Comparison of ENCODE assay signal across 9 cellular contexts in the genomic region with DNA sequence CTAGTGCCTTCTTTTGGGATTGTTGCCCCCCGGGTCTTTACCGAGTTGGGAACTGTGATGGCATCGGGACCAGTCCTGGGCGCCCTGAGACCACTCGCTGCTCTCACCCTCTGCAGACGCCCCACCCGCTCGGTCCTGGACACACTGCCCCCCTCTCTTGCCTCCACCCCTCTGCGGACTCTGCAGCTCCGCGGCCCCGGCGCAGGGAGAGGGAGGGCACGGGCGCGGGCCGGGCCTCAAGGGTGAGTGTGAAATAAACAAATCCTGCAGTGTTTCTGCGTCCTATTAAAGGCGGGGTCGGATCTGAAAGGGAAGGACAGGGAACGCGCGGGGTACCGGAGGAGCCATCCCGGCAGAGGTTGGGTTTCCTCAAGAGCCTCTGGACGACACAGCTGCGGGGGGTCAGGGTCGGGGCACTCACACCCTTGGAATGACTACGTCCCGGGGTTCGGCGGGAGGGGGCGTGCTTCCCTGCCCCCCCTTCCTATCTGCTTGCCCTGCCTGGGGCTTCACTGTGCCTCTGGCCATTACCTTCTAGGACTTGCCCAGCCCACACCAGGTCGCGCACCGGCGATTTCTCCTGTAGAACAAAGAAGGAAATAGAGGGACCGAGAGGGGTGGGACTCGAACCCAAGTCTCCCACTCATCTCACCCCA. TPM values are rescaled to one million over a fixed set of nuclear protein-coding genes. Genes with fewer than 3 reads are reported as not detected.
DNase-seq lines count a peak whose midpoint lies in the region; ATAC-seq and TF ChIP-seq lines count a peak whose summit lies in the region.
"Had no signal": no experiment of that assay in that cellular context is flagged by ENCODE, and none has a peak within 500 bp of the region (broad histone marks: within the 10 kb centered on the region; RNA-seq: fewer than 3 reads in every experiment).

No MANE protein-coding gene starts in this region.

- DNase-seq in GM12864 (ENCODE audit: low read depth) (no peak), SK-N-DZ (ENCODE audit: low spot score) (peak; percentile 10), glutamatergic neuron (no peak), retinal pigment epithelial cell (ENCODE audit: low read depth) (no peak), NCI-H2107 (lab: John Stamatoyannopoulos, UW) (no peak), NCI-H187 treated with DMSO at 0.1 percent for 48 hours (lab: John Stamatoyannopoulos, UW) (no peak)
- DNase-seq: SHP77 treated with DMSO at 0.1 percent for 48 hours had no signal

- no peak overlapping the region for H3K27ac Mint-ChIP-seq in glutamatergic neuron (ENCODE audit: unreplicated experiment)

- H3K4me1 Mint-ChIP-seq in glutamatergic neuron (ENCODE audit: low read depth, unreplicated experiment) = peaks cover 2% of the 10 kb centered on the region

- peak overlapping the region; percentile 69 for H3K4me3 Mint-ChIP-seq in glutamatergic neuron (ENCODE audit: unreplicated experiment)

- ATAC-seq in HG02610 (IDR thresholded peaks at IDR 0.05; ENCODE audit: unreplicated experiment) (no peak), HG03097 (IDR thresholded peaks at IDR 0.05; ENCODE audit: low FRiP score, unreplicated experiment) (no peak)

- peaks cover 22% of the 10 kb centered on the region for H3K27me3 Mint-ChIP-seq in glutamatergic neuron (ENCODE audit: unreplicated experiment)

- peak overlapping the region; percentile 42; the same call in 1 of the 2 replicates for H3K4me3 ChIP-seq in GM12864 (ENCODE audit: low read depth, low read length)
- H3K4me3 ChIP-seq in retinal pigment epithelial cell (ENCODE audit: low read length) = peak overlapping the region; percentile 20

- TF ChIP-seq CTCF in GM12864 (IDR thresholded peaks at IDR 0.05; ENCODE audit: low read depth, low read length, missing control alignments) = no peak
- TF ChIP-seq CTCF in glutamatergic neuron (IDR thresholded peaks at IDR 0.05; ENCODE audit: partially characterized antibody, unreplicated experiment) = no peak
- no peak for TF ChIP-seq CTCF in retinal pigment epithelial cell (conservative IDR thresholded peaks at IDR 0.05; ENCODE audit: low read depth, low read length)

- H3K36me3 Mint-ChIP-seq in glutamatergic neuron (ENCODE audit: unreplicated experiment) = peaks cover 5% of the 10 kb centered on the region

- H3K9me3 Mint-ChIP-seq in glutamatergic neuron (ENCODE audit: unreplicated experiment) = peaks cover 5% of the 10 kb centered on the region

RNA-seq across cellular contexts. Expression of a gene that starts 0.5 kb away (rescaled TPM):
- 25.4 and 28.6 TPM in 2 replicates for polyA plus RNA-seq in SK-N-DZ (2014; cell fraction: cytosol; rRNA removed)
- 838 and 851 TPM in 2 replicates for polyA plus RNA-seq in SK-N-DZ (2014; cell fraction: nucleus; rRNA removed)
- 7.2 TPM for total RNA-seq in glutamatergic neuron (ENCODE audit: unreplicated experiment)

RNA-seq across cellular contexts. Expression of a gene that starts 4.3 kb away (rescaled TPM):
- 6.7 and 12.2 TPM in 2 replicates for polyA plus RNA-seq in SK-N-DZ (2014; cell fraction: cytosol; rRNA removed)
- polyA plus RNA-seq in SK-N-DZ (2014; cell fraction: nucleus; rRNA removed) = 116 and 122 TPM in 2 replicates
- 3.1 TPM for total RNA-seq in glutamatergic neuron (ENCODE audit: unreplicated experiment)

RNA-seq across cellular contexts. Expression of a gene that starts 4.3 kb away (rescaled TPM):
- 7.3 and 7.7 TPM in 2 replicates for polyA plus RNA-seq in SK-N-DZ (2014; cell fraction: cytosol; rRNA removed)
- 12.7 and 14.7 TPM in 2 replicates for polyA plus RNA-seq in SK-N-DZ (2014; cell fraction: nucleus; rRNA removed)
- 1.0 TPM for total RNA-seq in glutamatergic neuron (ENCODE audit: unreplicated experiment)

RNA-seq across cellular contexts. Expression of a gene that starts 6.3 kb away (rescaled TPM):
- polyA plus RNA-seq in SK-N-DZ (2014; cell fraction: cytosol; rRNA removed) = 25.8 and 26.0 TPM in 2 replicates
- polyA plus RNA-seq in SK-N-DZ (2014; cell fraction: nucleus; rRNA removed) = 45.7 and 50.1 TPM in 2 replicates
- 8.8 TPM for total RNA-seq in glutamatergic neuron (ENCODE audit: unreplicated experiment)

RNA-seq across cellular contexts. Expression of a gene that starts 13.2 kb away (rescaled TPM):
- polyA plus RNA-seq in SK-N-DZ (2014; cell fraction: cytosol; rRNA removed) = 3.3 and 3.9 TPM in 2 replicates
- polyA plus RNA-seq in SK-N-DZ (2014; cell fraction: nucleus; rRNA removed) = 2.7 and 4.0 TPM in 2 replicates
- total RNA-seq in glutamatergic neuron (ENCODE audit: unreplicated experiment) = 1.0 TPM
